In the genomic region with DNA sequence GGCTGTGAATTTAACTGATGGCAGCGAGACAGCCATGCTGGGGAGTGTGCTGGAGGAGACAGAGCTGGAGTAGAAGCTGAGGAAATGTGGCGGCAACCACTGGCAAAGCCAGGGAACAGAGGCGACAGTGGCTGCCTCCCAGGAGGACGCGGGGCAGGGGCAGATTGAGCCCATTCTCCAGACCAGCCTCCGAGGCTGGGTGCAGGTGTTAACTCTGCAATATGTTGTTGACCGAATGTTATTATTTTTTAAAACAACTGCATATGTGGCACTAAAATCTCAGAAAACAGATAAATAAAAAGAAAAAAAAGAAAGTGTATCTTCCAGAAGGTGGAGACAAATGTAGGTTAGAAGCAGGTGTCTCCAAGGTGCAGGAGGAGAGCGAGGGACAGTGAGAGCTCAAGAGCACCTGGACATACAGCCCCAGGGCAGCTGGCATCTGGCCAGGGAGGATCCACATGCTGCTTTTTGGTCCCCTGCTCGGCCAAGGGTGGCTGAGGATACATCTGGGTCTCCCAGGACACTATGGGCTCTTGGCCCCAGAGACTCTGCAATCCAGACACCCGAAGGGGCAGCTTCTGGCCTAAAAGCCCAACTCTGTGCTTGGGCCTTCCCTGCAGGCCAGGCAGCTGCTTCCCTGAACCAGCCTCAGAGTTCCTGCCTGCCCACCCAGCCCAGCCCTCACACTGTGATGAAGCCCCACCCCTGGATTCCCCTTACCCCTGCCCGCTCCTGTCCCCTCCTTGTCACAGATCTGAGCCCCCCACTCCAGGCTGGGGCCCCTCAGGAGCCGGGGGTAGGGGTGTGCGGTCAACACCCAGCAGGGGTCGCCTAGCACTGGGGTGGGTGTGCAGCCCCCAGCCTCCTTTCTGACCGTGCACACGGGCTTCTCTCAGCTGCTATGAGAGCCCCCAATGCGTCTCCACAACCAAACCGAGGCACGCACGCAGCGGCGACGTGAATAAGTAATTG, we compare ENCODE assay signal across 1 cellular context.
TF ChIP-seq lines count a peak whose summit lies in the region.

No MANE protein-coding gene starts in this region.

TF ChIP-seq in WTC11, 78 proteins besides CTCF, POLR2A, EP300 and RAD21 (continued from another document):
- TF ChIP-seq, protein P1, sequence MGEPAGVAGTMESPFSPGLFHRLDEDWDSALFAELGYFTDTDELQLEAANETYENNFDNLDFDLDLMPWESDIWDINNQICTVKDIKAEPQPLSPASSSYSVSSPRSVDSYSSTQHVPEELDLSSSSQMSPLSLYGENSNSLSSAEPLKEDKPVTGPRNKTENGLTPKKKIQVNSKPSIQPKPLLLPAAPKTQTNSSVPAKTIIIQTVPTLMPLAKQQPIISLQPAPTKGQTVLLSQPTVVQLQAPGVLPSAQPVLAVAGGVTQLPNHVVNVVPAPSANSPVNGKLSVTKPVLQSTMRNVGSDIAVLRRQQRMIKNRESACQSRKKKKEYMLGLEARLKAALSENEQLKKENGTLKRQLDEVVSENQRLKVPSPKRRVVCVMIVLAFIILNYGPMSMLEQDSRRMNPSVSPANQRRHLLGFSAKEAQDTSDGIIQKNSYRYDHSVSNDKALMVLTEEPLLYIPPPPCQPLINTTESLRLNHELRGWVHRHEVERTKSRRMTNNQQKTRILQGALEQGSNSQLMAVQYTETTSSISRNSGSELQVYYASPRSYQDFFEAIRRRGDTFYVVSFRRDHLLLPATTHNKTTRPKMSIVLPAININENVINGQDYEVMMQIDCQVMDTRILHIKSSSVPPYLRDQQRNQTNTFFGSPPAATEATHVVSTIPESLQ (CRISPR knock-in tag; IDR thresholded peaks at IDR 0.05) = no peak
- TF ChIP-seq, protein P2, sequence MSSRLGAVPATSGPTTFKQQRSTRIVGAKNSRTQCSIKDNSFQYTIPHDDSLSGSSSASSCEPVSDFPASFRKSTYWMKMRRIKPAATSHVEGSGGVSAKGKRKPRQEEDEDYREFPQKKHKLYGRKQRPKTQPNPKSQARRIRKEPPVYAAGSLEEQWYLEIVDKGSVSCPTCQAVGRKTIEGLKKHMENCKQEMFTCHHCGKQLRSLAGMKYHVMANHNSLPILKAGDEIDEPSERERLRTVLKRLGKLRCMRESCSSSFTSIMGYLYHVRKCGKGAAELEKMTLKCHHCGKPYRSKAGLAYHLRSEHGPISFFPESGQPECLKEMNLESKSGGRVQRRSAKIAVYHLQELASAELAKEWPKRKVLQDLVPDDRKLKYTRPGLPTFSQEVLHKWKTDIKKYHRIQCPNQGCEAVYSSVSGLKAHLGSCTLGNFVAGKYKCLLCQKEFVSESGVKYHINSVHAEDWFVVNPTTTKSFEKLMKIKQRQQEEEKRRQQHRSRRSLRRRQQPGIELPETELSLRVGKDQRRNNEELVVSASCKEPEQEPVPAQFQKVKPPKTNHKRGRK (CRISPR knock-in tag; IDR thresholded peaks at IDR 0.05; ENCODE audit: borderline replicate concordance) = no peak
- TF ChIP-seq ELF4 (CRISPR knock-in tag; IDR thresholded peaks at IDR 0.05; ENCODE audit: low read depth) (no peak), ZNF219 (CRISPR knock-in tag; IDR thresholded peaks at IDR 0.05; ENCODE audit: borderline replicate concordance) (no peak)
TF ChIP-seq in WTC11: peak in this region for 0.
